ENCODE assay signal across 1 cellular context in the genomic region with DNA sequence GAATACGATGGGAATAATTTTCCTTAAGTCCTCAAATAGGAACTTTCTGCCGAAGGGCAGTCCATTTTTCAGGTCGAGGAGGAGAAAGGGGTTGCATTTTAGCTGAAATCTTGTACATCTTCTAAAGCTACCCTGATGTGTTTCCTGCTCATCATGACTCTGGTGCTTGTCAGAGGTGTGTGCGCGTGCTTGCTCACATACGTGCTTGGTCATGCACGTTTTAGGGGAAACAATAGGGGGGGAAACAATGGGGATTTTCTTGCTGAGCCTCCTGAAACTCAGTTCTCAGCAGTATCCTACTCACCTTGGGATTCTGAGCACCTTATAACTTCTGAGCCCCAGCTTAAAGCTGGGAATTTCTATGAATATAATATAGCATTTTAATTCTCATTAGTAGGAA.
TF ChIP-seq lines count a peak whose summit lies in the region.

No MANE protein-coding gene starts in this region.

TF ChIP-seq in HepG2, 621 proteins besides CTCF, POLR2A, EP300 and RAD21:
- TF ChIP-seq NFYB (CRISPR knock-in tag; IDR thresholded peaks at IDR 0.05) (no peak), ZNF484 (CRISPR knock-in tag; IDR thresholded peaks at IDR 0.05; ENCODE audit: borderline replicate concordance, low read depth) (no peak), NAIF1 (CRISPR knock-in tag; IDR thresholded peaks at IDR 0.05; ENCODE audit: borderline replicate concordance) (no peak), ZNF567 (CRISPR knock-in tag; IDR thresholded peaks at IDR 0.05; ENCODE audit: borderline replicate concordance) (no peak), CSRNP1 (CRISPR knock-in tag; IDR thresholded peaks at IDR 0.05) (no peak), AHR (CRISPR knock-in tag; IDR thresholded peaks at IDR 0.05) (no peak)
- TF ChIP-seq, protein P1, sequence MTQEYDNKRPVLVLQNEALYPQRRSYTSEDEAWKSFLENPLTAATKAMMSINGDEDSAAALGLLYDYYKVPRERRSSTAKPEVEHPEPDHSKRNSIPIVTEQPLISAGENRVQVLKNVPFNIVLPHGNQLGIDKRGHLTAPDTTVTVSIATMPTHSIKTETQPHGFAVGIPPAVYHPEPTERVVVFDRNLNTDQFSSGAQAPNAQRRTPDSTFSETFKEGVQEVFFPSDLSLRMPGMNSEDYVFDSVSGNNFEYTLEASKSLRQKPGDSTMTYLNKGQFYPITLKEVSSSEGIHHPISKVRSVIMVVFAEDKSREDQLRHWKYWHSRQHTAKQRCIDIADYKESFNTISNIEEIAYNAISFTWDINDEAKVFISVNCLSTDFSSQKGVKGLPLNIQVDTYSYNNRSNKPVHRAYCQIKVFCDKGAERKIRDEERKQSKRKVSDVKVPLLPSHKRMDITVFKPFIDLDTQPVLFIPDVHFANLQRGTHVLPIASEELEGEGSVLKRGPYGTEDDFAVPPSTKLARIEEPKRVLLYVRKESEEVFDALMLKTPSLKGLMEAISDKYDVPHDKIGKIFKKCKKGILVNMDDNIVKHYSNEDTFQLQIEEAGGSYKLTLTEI (CRISPR knock-in tag; conservative IDR thresholded peaks at IDR 0.05), result no peak
- TF ChIP-seq, protein P2, sequence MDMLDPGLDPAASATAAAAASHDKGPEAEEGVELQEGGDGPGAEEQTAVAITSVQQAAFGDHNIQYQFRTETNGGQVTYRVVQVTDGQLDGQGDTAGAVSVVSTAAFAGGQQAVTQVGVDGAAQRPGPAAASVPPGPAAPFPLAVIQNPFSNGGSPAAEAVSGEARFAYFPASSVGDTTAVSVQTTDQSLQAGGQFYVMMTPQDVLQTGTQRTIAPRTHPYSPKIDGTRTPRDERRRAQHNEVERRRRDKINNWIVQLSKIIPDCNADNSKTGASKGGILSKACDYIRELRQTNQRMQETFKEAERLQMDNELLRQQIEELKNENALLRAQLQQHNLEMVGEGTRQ (IDR thresholded peaks at IDR 0.05; ENCODE audit: low read depth, low read length), result no peak
- TF ChIP-seq, protein P2 (CRISPR knock-in tag; IDR thresholded peaks at IDR 0.05; ENCODE audit: borderline replicate concordance), result no peak
